Comparison of ENCODE assay signal across 8 cellular contexts in the genomic region with DNA sequence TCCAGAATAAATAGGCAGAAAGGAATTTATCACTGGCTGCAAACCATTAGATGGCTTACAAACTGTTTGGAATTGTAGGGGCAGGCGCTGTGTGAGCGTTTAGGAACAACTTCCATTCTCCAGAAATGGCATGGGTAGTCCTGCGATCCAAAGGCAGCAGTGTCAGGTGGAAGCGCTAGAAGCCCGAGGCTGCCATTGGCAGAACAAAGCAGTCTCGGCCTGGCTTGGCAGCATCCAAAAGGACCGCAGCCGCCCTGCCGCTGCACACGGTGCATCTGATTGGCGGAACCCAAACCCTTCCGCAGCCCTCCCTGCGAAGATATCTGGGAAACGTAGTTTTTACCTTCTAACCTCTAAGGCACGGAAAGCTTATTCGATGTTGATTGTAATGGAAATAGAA. TPM values are rescaled to one million over a fixed set of nuclear protein-coding genes. Genes with fewer than 3 reads are reported as not detected.
DNase-seq lines count a peak whose midpoint lies in the region; ATAC-seq and TF ChIP-seq lines count a peak whose summit lies in the region.

No MANE protein-coding gene starts in this region.

- H3K27me3 Mint-ChIP-seq in activated CD8-positive, alpha-beta T cell treated with anti-CD3 and anti-CD28 coated beads for 36 hours = no peaks in the 10 kb centered on the region

- intact Hi-C loops in activated CD8-positive, alpha-beta T cell treated with anti-CD3 and anti-CD28 coated beads for 36 hours (cut with micrococcal nuclease) = no loop called here
- intact Hi-C loops in dorsolateral prefrontal cortex (cut with DNase I) = loop anchor here (5.0 to 10.0 kb wide), 2 partner anchors 49 to 101 kb away; no protein-coding TSS in a partner anchor

- no peaks in the 10 kb centered on the region for H3K36me3 Mint-ChIP-seq in activated CD8-positive, alpha-beta T cell treated with anti-CD3 and anti-CD28 coated beads for 36 hours (ENCODE audit: low read depth)

- H3K27me3 ChIP-seq in dorsolateral prefrontal cortex = peaks cover 0 to 19% (median 4%) of the 10 kb centered on the region in 45 donors

- peak; percentile 75 for DNase-seq in activated CD8-positive, alpha-beta T cell treated with anti-CD3 and anti-CD28 coated beads for 36 hours
- DNase-seq in dorsolateral prefrontal cortex = peak; percentile 68 to 92 (median 84)
- peak; percentile 93 for DNase-seq in left kidney (ENCODE audit: low read depth, low spot score)
- DNase-seq in stimulated activated CD4-positive, alpha-beta T cell treated with anti-CD3 and anti-CD28 coated beads, Interleukin-1b, Interleukin-23, amount 100 ng/mL, for 4 hours (ENCODE audit: low read depth in 2 of 2) = peak; percentile 18 to 32
- no peak for DNase-seq in NCI-H128 (lab: John Stamatoyannopoulos, UW; ENCODE audit: unreplicated experiment)
- no peak for DNase-seq in DMS 273 (lab: John Stamatoyannopoulos, UW; ENCODE audit: unreplicated experiment)

- peak overlapping the region in 33 of 59 donors; percentile 10 to 82 (median 52) for H3K27ac ChIP-seq in dorsolateral prefrontal cortex

- peak overlapping the region; percentile 59 for H3K4me3 Mint-ChIP-seq in activated CD8-positive, alpha-beta T cell treated with anti-CD3 and anti-CD28 coated beads for 36 hours

- H3K4me3 ChIP-seq in dorsolateral prefrontal cortex = peak overlapping the region; percentile 17 to 69 (median 53)

- H3K9me3 Mint-ChIP-seq in activated CD8-positive, alpha-beta T cell treated with anti-CD3 and anti-CD28 coated beads for 36 hours = no peaks in the 10 kb centered on the region

- CTCF ChIA-PET in activated CD8-positive, alpha-beta T cell treated with anti-CD3 and anti-CD28 coated beads for 36 hours (lab: Charles Lee) = interaction anchor here (1.0 kb wide), 1 partner anchor 101 kb away, joined by 4 read pairs; no protein-coding TSS in a partner anchor

- TF ChIP-seq CTCF in activated CD8-positive, alpha-beta T cell treated with anti-CD3 and anti-CD28 coated beads for 36 hours (IDR thresholded peaks at IDR 0.05) = no peak
- TF ChIP-seq CTCF in dorsolateral prefrontal cortex (IDR thresholded peaks at IDR 0.05 in 54 of 56, conservative IDR thresholded peaks at IDR 0.05 in 2 of 56; ENCODE audit: low read depth in 1 of 56, partially characterized antibody in 56 of 56) = peak in 29 of 56 donors; percentile 9 to 51 (median 27)

- ATAC-seq in GM19397 (IDR thresholded peaks at IDR 0.05; ENCODE audit: unreplicated experiment) = peak; percentile 59
- ATAC-seq in HG03469 (IDR thresholded peaks at IDR 0.05; ENCODE audit: unreplicated experiment) = peak; percentile 85
- peak; percentile 94 for ATAC-seq in activated CD8-positive, alpha-beta T cell treated with anti-CD3 and anti-CD28 coated beads for 36 hours

- POLR2A ChIA-PET in activated CD8-positive, alpha-beta T cell treated with anti-CD3 and anti-CD28 coated beads for 36 hours (lab: Charles Lee) = no interaction called here

- peak overlapping the region; percentile 5 for H3K27ac Mint-ChIP-seq in activated CD8-positive, alpha-beta T cell treated with anti-CD3 and anti-CD28 coated beads for 36 hours

- H3K4me1 Mint-ChIP-seq in activated CD8-positive, alpha-beta T cell treated with anti-CD3 and anti-CD28 coated beads for 36 hours (ENCODE audit: low read depth) = peaks cover 9% of the 10 kb centered on the region

RNA-seq across cellular contexts. Expression of gene YTHDC1, which starts 23.6 kb away (rescaled TPM):
- 10 to 100 TPM; 74.7 to 75.4 TPM for total RNA-seq in activated CD8-positive, alpha-beta T cell treated with anti-CD3 and anti-CD28 coated beads for 36 hours
- 100 to 1,000 TPM in 45 of 120 experiments, 10 to 100 TPM in 75; 76.7 to 132 (median 95.3) TPM for total RNA-seq in dorsolateral prefrontal cortex

Comparison
In these comparisons a context has a peak if more than half of its experiments do, and no peak if none do; other contexts are left out.
1. DNase-seq: peak in activated CD8-positive, alpha-beta T cell treated with anti-CD3 and anti-CD28 coated beads for 36 hours (single experiment), dorsolateral prefrontal cortex (10 of 10), left kidney (single experiment) and stimulated activated CD4-positive, alpha-beta T cell treated with anti-CD3 and anti-CD28 coated beads, Interleukin-1b, Interleukin-23, amount 100 ng/mL, for 4 hours (2 of 2); none in NCI-H128 (single experiment) and DMS 273 (single experiment).
2. Peak in every context shown above with its lines, with median percentiles within 50 percentile points of each other: ATAC-seq.